In the genomic region with DNA sequence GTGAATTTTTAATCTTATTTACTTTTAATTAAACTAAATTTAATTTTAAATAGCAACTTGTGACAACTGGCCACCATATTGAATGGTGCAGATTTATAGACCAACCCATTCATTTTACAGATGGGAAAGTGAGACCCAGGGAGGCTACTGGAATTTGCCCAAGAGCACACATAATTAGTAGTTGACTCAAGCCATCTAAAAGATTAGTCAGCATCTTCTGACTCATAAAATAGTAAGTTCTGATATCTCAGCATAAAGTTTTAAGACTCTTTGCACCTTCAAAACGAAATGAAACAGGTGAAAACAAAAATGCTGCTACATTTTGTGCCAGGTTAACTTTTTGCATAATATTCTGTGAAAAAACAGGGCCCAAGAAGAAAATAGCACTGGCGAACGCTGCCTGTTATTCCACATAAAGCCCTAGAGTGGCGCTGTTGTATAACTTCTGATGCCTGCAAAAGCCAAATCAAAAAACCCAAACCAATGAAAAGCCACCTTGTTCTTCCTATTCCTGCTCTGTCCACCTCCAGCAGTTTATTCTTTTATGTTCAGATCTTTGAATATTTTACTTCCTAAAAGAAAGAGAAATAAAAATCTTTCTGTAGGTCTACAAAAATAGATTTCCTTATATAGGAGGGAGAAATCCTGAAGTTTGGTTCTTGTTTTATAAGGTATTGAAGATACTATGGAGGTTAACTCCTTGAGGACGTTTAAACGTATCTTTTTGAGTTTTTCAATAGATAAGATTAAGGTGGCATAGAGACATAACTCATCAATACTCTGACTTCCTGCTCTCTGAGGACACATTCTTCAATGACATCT, we compare ENCODE assay signal across 8 cellular contexts.
DNase-seq lines count a peak whose midpoint lies in the region; ATAC-seq, FAIRE-seq and TF ChIP-seq lines count a peak whose summit lies in the region.

No MANE protein-coding gene starts in this region.

- H3K36me3 ChIP-seq in adipocyte (ENCODE audit: control insufficient read depth, insufficient read depth, low read length, severe bottlenecking) (no peaks in the 10 kb centered on the region), uterus (no peaks in the 10 kb centered on the region)

- DNase-seq in GDM1 (lab: John Stamatoyannopoulos, UW), result peak; percentile 10
- DNase-seq in NCI-H2196 treated with DMSO at 0.1 percent for 48 hours (lab: John Stamatoyannopoulos, UW; ENCODE audit: unreplicated experiment), result peak; percentile 35
- peak; percentile 69 for DNase-seq in adipocyte (ENCODE audit: low read depth)
- no peak for DNase-seq in uterus

- ATAC-seq in HG02884 (IDR thresholded peaks at IDR 0.05; ENCODE audit: unreplicated experiment) (peak; percentile 53), GM19324 (IDR thresholded peaks at IDR 0.05; ENCODE audit: low FRiP score, unreplicated experiment) (no peak), HG03139 (IDR thresholded peaks at IDR 0.05; ENCODE audit: unreplicated experiment) (no peak)

- peak; percentile 48 to 63 (median 50) for TF ChIP-seq CTCF in uterus (IDR thresholded peaks at IDR 0.05)

- no peak overlapping the region for H3K9ac ChIP-seq in adipocyte (ENCODE audit: low read length)

- intact Hi-C loops in uterus (cut with DNase I; ENCODE audit: low total_unique reads), result no loop called here

- H3K27ac ChIP-seq in uterus, result no peak overlapping the region

- FAIRE-seq in islet of Langerhans (lab: Jason Lieb, UNC), result peak; percentile 38

- no peak for TF ChIP-seq POLR2A in uterus (IDR thresholded peaks at IDR 0.05)

- no peaks in the 10 kb centered on the region for H3K27me3 ChIP-seq in adipocyte (replicated peaks; ENCODE audit: control insufficient read depth, insufficient read depth, low read length)
- H3K27me3 ChIP-seq in uterus, result no peaks in the 10 kb centered on the region

- H3K4me3 ChIP-seq in adipocyte (ENCODE audit: low read length), result no peak overlapping the region
- H3K4me3 ChIP-seq in uterus, result no peak overlapping the region

- H3K4me1 ChIP-seq in adipocyte (ENCODE audit: control insufficient read depth, insufficient read depth, low read length) (peaks cover 11% of the 10 kb centered on the region), uterus (no peaks in the 10 kb centered on the region)

- H3K9me3 ChIP-seq in adipocyte (ENCODE audit: control insufficient read depth, low read length) (no peaks in the 10 kb centered on the region), uterus (no peaks in the 10 kb centered on the region)

Comparison
In these comparisons a context has a peak if more than half of its experiments do, and no peak if none do; other contexts are left out.
1. DNase-seq: peak in GDM1 (single experiment), NCI-H2196 treated with DMSO at 0.1 percent for 48 hours (single experiment) and adipocyte (single experiment); none in uterus (0 of 2).